Comparison of ENCODE assay signal across 21 cellular contexts in genomic region chr7:41385996-41386395, GRCh38.
DNase-seq lines count a peak whose midpoint lies in the region; ATAC-seq and TF ChIP-seq lines count a peak whose summit lies in the region.
"Had no signal": no experiment of that assay in that cellular context is flagged by ENCODE, and none has a peak within 500 bp of the region (broad histone marks: within the 10 kb centered on the region; RNA-seq: fewer than 3 reads in every experiment).

No MANE protein-coding gene starts in this region.

- TF ChIP-seq CTCF in neural progenitor cell (IDR thresholded peaks at IDR 0.05), result no peak

- peak overlapping the region; percentile 3 for H3K4me2 ChIP-seq in neural progenitor cell

- no peaks in the 10 kb centered on the region for H3K4me1 ChIP-seq in NT2/D1 (ENCODE audit: insufficient read depth, insufficient read length)
- H3K4me1 ChIP-seq in neural progenitor cell, result peaks cover 19% of the 10 kb centered on the region
- H3K4me1 ChIP-seq: Caco-2 had no signal

- H3K9me3 ChIP-seq in NT2/D1 (ENCODE audit: insufficient read depth, low read length) (no peaks in the 10 kb centered on the region), neural progenitor cell (ENCODE audit: low read depth) (no peaks in the 10 kb centered on the region)
- H3K9me3 ChIP-seq: Caco-2 had no signal

- H3K27ac ChIP-seq in epithelial cell of prostate, result peak overlapping the region; percentile 80
- H3K27ac ChIP-seq in neural progenitor cell, result no peak overlapping the region
- H3K27ac ChIP-seq in substantia nigra (ENCODE audit: low read depth, low read length, poor library complexity, severe bottlenecking), result no peak overlapping the region
- H3K27ac ChIP-seq: brain microvascular endothelial cell had no signal

- H4K20me1 ChIP-seq in neural progenitor cell (ENCODE audit: low read depth), result no peaks in the 10 kb centered on the region

- no peak overlapping the region for H3K9ac ChIP-seq in NT2/D1 (ENCODE audit: insufficient read length, low read depth)
- H3K9ac ChIP-seq in neural progenitor cell, result no peak overlapping the region

- H3K27ac Mint-ChIP-seq in neural progenitor cell, result no peak overlapping the region
- no peak overlapping the region for H3K27ac Mint-ChIP-seq in T-cell

- H3K36me3 Mint-ChIP-seq in neural progenitor cell (no peaks in the 10 kb centered on the region), T-cell (no peaks in the 10 kb centered on the region)

- H3K4me3 Mint-ChIP-seq in neural progenitor cell (no peak overlapping the region), T-cell (no peak overlapping the region)

- CTCF ChIA-PET in T-cell (lab: Charles Lee), result interaction anchor here in 1 of 2 donors (0.5 kb wide), 1 partner anchor 234 kb away, joined by 3 read pairs; no protein-coding TSS in a partner anchor

- no peaks in the 10 kb centered on the region for H3K9me3 Mint-ChIP-seq in neural progenitor cell
- H3K9me3 Mint-ChIP-seq in T-cell, result peaks cover 6 to 14% (median 11%) of the 10 kb centered on the region in 3 donors

- peak overlapping the region; percentile 68 for H2AFZ ChIP-seq in neural progenitor cell (replicated peaks)

- DNase-seq in ELF-1 (ENCODE audit: low read depth, low spot score), result peak; percentile 34
- DNase-seq in NT2/D1 (ENCODE audit: low read depth, low spot score), result peak; percentile 54
- DNase-seq in epithelial cell of prostate (ENCODE audit: low read depth, low spot score), result peak; percentile 82
- DNase-seq in neural progenitor cell (ENCODE audit: low spot score), result peak; percentile 12
- no peak for DNase-seq in substantia nigra (lab: John Stamatoyannopoulos, UW)
- DNase-seq in cortex of kidney (lab: John Stamatoyannopoulos, UW), result no peak
- no peak for DNase-seq in T-cell
- no peak for DNase-seq in AG08395 (ENCODE audit: low spot score)
- DNase-seq: activated CD4-positive, CD25-positive, alpha-beta regulatory T cell; activated T-cell treated with anti-CD3 and anti-CD28 coated beads, Interleukin-2, amount 50 U/mL, for 1 hour; brain microvascular endothelial cell; Caco-2; head of caudate nucleus; NCI-H1092 treated with DMSO at 0.1 percent for 48 hours; NCI-H2029; NK-92 treated with Interleukin-12 subunit alpha and Interleukin-12 subunit beta, amount 100 ng/mL, for 24 hours; stimulated activated CD4-positive, alpha-beta T cell treated with anti-CD3 and anti-CD28 coated beads, Interleukin-2, amount 100 ng/mL, for 48 hours; stimulated activated naive CD4-positive, alpha-beta T cell; T-helper 9 cell had no signal

- no peaks in the 10 kb centered on the region for H3K27me3 ChIP-seq in NT2/D1 (ENCODE audit: insufficient read depth, insufficient read length)
- H3K27me3 ChIP-seq in neural progenitor cell, result no peaks in the 10 kb centered on the region
- H3K27me3 ChIP-seq: brain microvascular endothelial cell had no signal

- POLR2A ChIA-PET in T-cell (lab: Charles Lee), result interaction anchor here in 1 of 2 donors (0.7 kb wide), 1 partner anchor 11 kb away, joined by 3 read pairs; no protein-coding TSS in a partner anchor

- H3K4me3 ChIP-seq in NT2/D1 (ENCODE audit: insufficient read length, low read depth) (no peak overlapping the region), neural progenitor cell (no peak overlapping the region)
- H3K4me3 ChIP-seq: lung had no signal

- no peaks in the 10 kb centered on the region for H3K79me2 ChIP-seq in neural progenitor cell (ENCODE audit: low read depth)

- no peaks in the 10 kb centered on the region for H3K36me3 ChIP-seq in NT2/D1 (ENCODE audit: insufficient read depth, insufficient read length, low read length)
- no peaks in the 10 kb centered on the region for H3K36me3 ChIP-seq in neural progenitor cell
- H3K36me3 ChIP-seq: brain microvascular endothelial cell had no signal

- ATAC-seq in T-cell (replicated peaks in 1 of 4), result no peak
- ATAC-seq: HepG2 had no signal

- H3K27me3 Mint-ChIP-seq in neural progenitor cell (ENCODE audit: insufficient read depth, low read depth) (no peaks in the 10 kb centered on the region), T-cell (no peaks in the 10 kb centered on the region)

- no peaks in the 10 kb centered on the region for H3K4me1 Mint-ChIP-seq in neural progenitor cell
- H3K4me1 Mint-ChIP-seq in T-cell, result no peaks in the 10 kb centered on the region

- no peaks in the 10 kb centered on the region for H3F3A ChIP-seq in neural progenitor cell (ENCODE audit: low read depth)

Comparison
In these comparisons a context has a peak if more than half of its experiments do, and no peak if none do; other contexts are left out.
1. DNase-seq: peak in ELF-1 (single experiment), NT2/D1 (single experiment), epithelial cell of prostate (single experiment) and neural progenitor cell (single experiment); none in substantia nigra (0 of 49), cortex of kidney (single experiment), T-cell (0 of 34) and AG08395 (single experiment).